32 cellular contexts compared by ENCODE assay signal in genomic region chr19:1783354-1783753, GRCh38. TPM values are rescaled to one million over a fixed set of nuclear protein-coding genes. Genes with fewer than 3 reads are reported as not detected.
"Had no signal": no experiment of that assay in that cellular context is flagged by ENCODE, and none has a peak within 500 bp of the region (broad histone marks: within the 10 kb centered on the region; RNA-seq: fewer than 3 reads in every experiment).

No MANE protein-coding gene starts in this region.

- H3K27ac ChIP-seq: brain microvascular endothelial cell, esophagus muscularis mucosa, foreskin keratinocyte, gastrocnemius medialis, heart left ventricle had no signal

- H3K4me1 ChIP-seq: esophagus muscularis mucosa, foreskin keratinocyte, gastrocnemius medialis, heart left ventricle had no signal

- DNase-seq: activated CD4-positive, alpha-beta memory T cell treated with anti-CD3 and anti-CD28 coated beads, Interleukin-2, amount 10 ng/mL, durations not matched to agents 7 days and 5 days; activated CD4-positive, alpha-beta T cell treated with anti-CD3 and anti-CD28 coated beads for 1 hour; activated CD4-positive, alpha-beta T cell treated with anti-CD3 and anti-CD28 coated beads for 4 hours; activated CD4-positive, alpha-beta T cell treated with anti-CD3 and anti-CD28 coated beads, Interleukin-2, amount 10 ng/mL, durations not matched to agents 7 days and 5 days; activated CD4-positive, alpha-beta T cell treated with anti-CD3 and anti-CD28 coated beads, Interleukin-2, amount 50 U/mL, for 4 hours; activated CD8-positive, alpha-beta memory T cell treated with anti-CD3 and anti-CD28 coated beads, Interleukin-2, amount 50 U/mL, for 48 hours; activated gamma-delta T cell; activated naive CD4-positive, alpha-beta T cell; activated naive CD4-positive, alpha-beta T cell treated with anti-CD3 and anti-CD28 coated beads, Interleukin-2, amount 10 ng/mL, durations not matched to agents 7 days and 5 days; activated T-cell treated with anti-CD3 and anti-CD28 coated beads for 4 hours; activated T-cell treated with anti-CD3 and anti-CD28 coated beads, Interleukin-2, amount 50 U/mL, for 24 hours; activated T-cell treated with anti-CD3 and anti-CD28 coated beads, Interleukin-2, amount 50 U/mL, for 72 hours; amniotic stem cell; anterior cingulate cortex; brain microvascular endothelial cell; cortex of kidney; dermis blood vessel endothelial cell; effector CD4-positive, alpha-beta T cell; effector memory CD8-positive, alpha-beta T cell; erythroblast; foreskin keratinocyte; gastrocnemius medialis; glutamatergic neuron; heart left ventricle; T-helper 2 cell had no signal

- FAIRE-seq: astrocyte, bronchial epithelial cell, colon had no signal

- H3K36me3 ChIP-seq: brain microvascular endothelial cell, esophagus muscularis mucosa, gastrocnemius medialis, heart left ventricle had no signal

- H3K4me3 ChIP-seq: esophagus muscularis mucosa, gastrocnemius medialis, heart left ventricle had no signal

- ATAC-seq: activated T-cell treated with anti-CD3 and anti-CD28 coated beads, Interleukin-2, amount 50 U/mL, for 72 hours; effector memory CD8-positive, alpha-beta T cell; foreskin keratinocyte; gastrocnemius medialis; heart left ventricle had no signal

RNA-seq across cellular contexts. Expression of gene ONECUT3, which starts 30.0 kb away (rescaled TPM):
- total RNA-seq: activated CD4-positive, alpha-beta memory T cell treated with anti-CD3 and anti-CD28 coated beads, Interleukin-2, amount 10 ng/mL, durations not matched to agents 7 days and 5 days; activated CD4-positive, alpha-beta T cell treated with anti-CD3 and anti-CD28 coated beads, Interleukin-2, amount 10 ng/mL, durations not matched to agents 7 days and 5 days; activated T-cell treated with anti-CD3 and anti-CD28 coated beads, Interleukin-2, amount 50 U/mL, for 72 hours; astrocyte; cardiac septum; chondrocyte; dermis blood vessel endothelial cell; esophagus muscularis mucosa; foreskin keratinocyte; gastrocnemius medialis; heart left ventricle had no signal
- polyA plus RNA-seq: adipose tissue, foreskin keratinocyte, heart left ventricle had no signal
